In the genomic region with DNA sequence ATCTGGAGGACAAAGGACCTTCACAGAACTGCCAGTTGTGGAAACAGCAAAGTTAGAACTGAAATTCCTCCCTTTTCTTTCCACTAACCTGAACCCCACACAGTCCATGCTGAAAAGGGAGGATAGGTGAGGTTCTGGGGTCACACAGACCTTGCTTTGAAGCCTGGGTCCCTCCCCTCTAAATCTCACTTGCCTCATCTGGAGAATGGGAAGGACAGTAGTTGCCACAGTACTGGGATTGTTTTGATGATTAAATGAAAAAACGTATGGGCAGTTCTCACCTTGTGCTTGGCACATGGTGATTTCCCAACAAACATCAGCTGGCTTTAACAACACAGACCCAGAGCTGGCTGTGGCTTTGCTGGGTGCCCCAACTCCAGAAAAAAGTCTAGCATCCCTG, we compare ENCODE assay signal across 34 cellular contexts.
"Had no signal": no experiment of that assay in that cellular context is flagged by ENCODE, and none has a peak within 500 bp of the region (broad histone marks: within the 10 kb centered on the region; RNA-seq: fewer than 3 reads in every experiment).

No MANE protein-coding gene starts in this region.

- H3K27ac ChIP-seq: adrenal gland, ascending aorta, body of pancreas, brain microvascular endothelial cell, breast epithelium, cardiac muscle cell had no signal

- H3K9me3 ChIP-seq: adrenal gland, ascending aorta, body of pancreas, breast epithelium had no signal

- H3K4me1 ChIP-seq: adrenal gland, ascending aorta, body of pancreas, breast epithelium had no signal

- H3K27me3 ChIP-seq: adrenal gland, ascending aorta, body of pancreas, brain microvascular endothelial cell, breast epithelium, cardiac muscle cell had no signal

- ATAC-seq: activated naive CD4-positive, alpha-beta T cell treated with anti-CD3 and anti-CD28 coated beads, Interleukin-2, amount 50 U/mL, for 72 hours; activated naive CD8-positive, alpha-beta T cell treated with anti-CD3 and anti-CD28 coated beads, Interleukin-2, amount 50 U/mL, for 24 hours; activated T-cell treated with anti-CD3 and anti-CD28 coated beads, Interleukin-2, amount 50 U/mL, for 4 hours; activated T-cell treated with anti-CD3 and anti-CD28 coated beads, Interleukin-2, amount 50 U/mL, for 72 hours; activated T-helper 17 cell treated with anti-CD3 and anti-CD28 coated beads, Interleukin-2, amount 50 U/mL, for 72 hours; body of pancreas had no signal

- FAIRE-seq: astrocyte, bronchial epithelial cell had no signal

- H3K36me3 ChIP-seq: adrenal gland, ascending aorta, brain microvascular endothelial cell, breast epithelium, cardiac muscle cell had no signal

- H3K4me3 ChIP-seq: adrenal gland, ascending aorta, body of pancreas, breast epithelium, cardiac muscle cell had no signal

- DNase-seq: activated effector memory CD4-positive, alpha-beta T cell treated with anti-CD3 and anti-CD28 coated beads, Interleukin-2, amount 50 U/mL, for 16 hours; activated effector memory CD4-positive, alpha-beta T cell treated with Interleukin-2 at 50 U/mL for 16 hours; activated gamma-delta T cell; activated gamma-delta T cell treated with Interleukin-2 at 50 U/mL for 16 hours; activated naive CD4-positive, alpha-beta T cell; activated naive CD4-positive, alpha-beta T cell treated with anti-CD3 and anti-CD28 coated beads for 36 hours; activated naive CD4-positive, alpha-beta T cell treated with anti-CD3 and anti-CD28 coated beads, Interleukin-2, amount 10 ng/mL, durations not matched to agents 7 days and 5 days; activated naive CD4-positive, alpha-beta T cell treated with anti-CD3 and anti-CD28 coated beads, Interleukin-2, amount 50 U/mL, for 16 hours; activated naive CD4-positive, alpha-beta T cell treated with Interleukin-2 at 50 U/mL for 16 hours; activated naive CD8-positive, alpha-beta T cell treated with anti-CD3 and anti-CD28 coated beads for 36 hours; activated naive CD8-positive, alpha-beta T cell treated with anti-CD3 and anti-CD28 coated beads, Interleukin-2, amount 10 ng/mL, durations not matched to agents 7 days and 5 days; activated naive CD8-positive, alpha-beta T cell treated with anti-CD3 and anti-CD28 coated beads, Interleukin-2, amount 50 U/mL, for 24 hours; activated T-cell treated with anti-CD3 and anti-CD28 coated beads, Interleukin-2, amount 50 U/mL, for 1 hour; activated T-cell treated with anti-CD3 and anti-CD28 coated beads, Interleukin-2, amount 50 U/mL, for 24 hours; activated T-cell treated with anti-CD3 and anti-CD28 coated beads, Interleukin-2, amount 50 U/mL, for 4 hours; activated T-cell treated with anti-CD3 and anti-CD28 coated beads, Interleukin-2, amount 50 U/mL, for 48 hours; activated T-cell treated with anti-CD3 and anti-CD28 coated beads, Interleukin-2, amount 50 U/mL, for 72 hours; adrenal gland; amniotic stem cell; amygdala; anterior cingulate cortex; aorta; body of pancreas; brain microvascular endothelial cell; caudate nucleus; central memory CD4-positive, alpha-beta T cell; cerebellar nuclear complex had no signal
